9 cellular contexts compared by ENCODE assay signal in genomic region chr1:219668446-219668845, GRCh38. TPM values are rescaled to one million over a fixed set of nuclear protein-coding genes. Genes with fewer than 3 reads are reported as not detected.
"Had no signal": no experiment of that assay in that cellular context is flagged by ENCODE, and none has a peak within 500 bp of the region (broad histone marks: within the 10 kb centered on the region; RNA-seq: fewer than 3 reads in every experiment).

No MANE protein-coding gene starts in this region.

- DNase-seq: H9, HCEC 1CT, HFFc6, KG1 had no signal

- ATAC-seq: GM23338 had no signal

- H3K4me3 ChIP-seq: GM23338 had no signal

- H3K4me2 ChIP-seq: GM23338 had no signal

- H2AFZ ChIP-seq: GM23338 had no signal

- FAIRE-seq: H1, H54, HTR-8/SVneo had no signal

RNA-seq across cellular contexts. Expression of gene ZC3H11B, which starts 55.5 kb away (rescaled TPM):
- total RNA-seq: H1, H9 had no signal
- polyA plus RNA-seq: GM23338, IgD-negative memory B cell had no signal
